In the genomic region with DNA sequence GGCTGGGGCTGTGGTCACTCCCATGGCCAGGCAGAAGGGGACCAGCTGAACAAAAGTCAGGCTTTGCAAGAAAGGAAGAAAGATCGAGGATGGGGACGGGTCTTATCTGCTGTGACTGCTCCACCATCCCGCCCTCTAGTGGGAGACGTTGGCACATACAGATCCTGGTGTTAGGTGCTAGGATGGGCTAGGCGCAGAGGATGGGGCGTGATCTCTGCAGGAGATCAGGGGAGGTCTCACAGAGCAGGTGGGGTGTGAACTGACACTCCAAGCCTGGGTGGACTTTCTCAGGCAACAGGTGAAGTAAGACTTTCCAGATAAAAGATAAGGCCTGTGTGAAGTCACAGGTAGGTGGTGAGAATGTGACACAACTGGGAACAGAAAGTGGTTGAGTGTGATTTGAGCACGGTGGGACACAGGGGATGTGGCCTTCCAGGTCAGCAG, we compare ENCODE assay signal across 8 cellular contexts.
DNase-seq lines count a peak whose midpoint lies in the region; ATAC-seq and TF ChIP-seq lines count a peak whose summit lies in the region.

No MANE protein-coding gene starts in this region.

- H3K4me1 Mint-ChIP-seq in WTC11 = peaks cover 12% of the 10 kb centered on the region

- no peak overlapping the region for H3K27ac ChIP-seq in cardiac muscle cell

- no peaks in the 10 kb centered on the region for H3K36me3 ChIP-seq in cardiac muscle cell

- H3K27ac Mint-ChIP-seq in WTC11 = no peak overlapping the region

- H3K9me3 ChIP-seq in cardiac muscle cell (ENCODE audit: low read depth) = no peaks in the 10 kb centered on the region

- ATAC-seq in left cardiac atrium = no peak
- ATAC-seq in WTC11 = peak; percentile 99
- ATAC-seq in HG03571 (IDR thresholded peaks at IDR 0.05; ENCODE audit: unreplicated experiment) = no peak

- H3K4me3 Mint-ChIP-seq in WTC11 = no peak overlapping the region

- H3K27me3 Mint-ChIP-seq in WTC11 (ENCODE audit: low read depth) = peaks cover 3% of the 10 kb centered on the region; the same call in 1 of the 2 replicates

- intact Hi-C loops in left cardiac atrium (cut with DNase I) = no loop called here

- no peak overlapping the region for H3K4me3 ChIP-seq in cardiac muscle cell

- no peaks in the 10 kb centered on the region for H3K36me3 Mint-ChIP-seq in WTC11

- DNase-seq in cardiac muscle cell (ENCODE audit: low read depth in 1 of 2, low spot score in 1 of 2) (peak in 1 of 2 donors; percentile 47), left cardiac atrium (no peak), WTC11 (ENCODE audit: low spot score) (peak; percentile 82), germinal center (ENCODE audit: low spot score) (peak; percentile 56), ureter (ENCODE audit: low spot score) (no peak), NCI-H1048 (lab: John Stamatoyannopoulos, UW) (no peak)
- DNase-seq in stimulated activated CD4-positive, alpha-beta T cell treated with anti-CD3 and anti-CD28 coated beads, Interleukin-2, amount 100 ng/mL, for 48 hours = peak; percentile 29 to 39

- TF ChIP-seq CTCF in cardiac muscle cell (IDR thresholded peaks at IDR 0.05; ENCODE audit: low read depth, low read length) (peak; percentile 39), WTC11 (IDR thresholded peaks at IDR 0.05) (peak; percentile 53; the same call in 1 of the 2 replicates)

- POLR2A ChIA-PET in WTC11 (lab: Charles Lee) = no interaction called here

- peaks cover 4% of the 10 kb centered on the region for H3K4me1 ChIP-seq in cardiac muscle cell (ENCODE audit: low read depth)

- H3K27me3 ChIP-seq in cardiac muscle cell = no peaks in the 10 kb centered on the region

- CTCF ChIA-PET in WTC11 (lab: Charles Lee) = interaction anchor here (0.5 to 2.9 kb wide), 16 partner anchors 8 to 381 kb away, joined by 3 to 16 read pairs (median 4); no protein-coding TSS in a partner anchor

- H3K9me3 Mint-ChIP-seq in WTC11 = peaks cover 2% of the 10 kb centered on the region

TF ChIP-seq in WTC11, 78 proteins besides CTCF, POLR2A, EP300 and RAD21:
- no peak for TF ChIP-seq ATF3 (CRISPR knock-in tag; conservative IDR thresholded peaks at IDR 0.05)
- TF ChIP-seq OVOL2 (CRISPR knock-in tag; IDR thresholded peaks at IDR 0.05; ENCODE audit: borderline replicate concordance) = no peak
- TF ChIP-seq, protein P1, sequence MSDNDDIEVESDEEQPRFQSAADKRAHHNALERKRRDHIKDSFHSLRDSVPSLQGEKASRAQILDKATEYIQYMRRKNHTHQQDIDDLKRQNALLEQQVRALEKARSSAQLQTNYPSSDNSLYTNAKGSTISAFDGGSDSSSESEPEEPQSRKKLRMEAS (CRISPR knock-in tag; IDR thresholded peaks at IDR 0.05) = no peak
- TF ChIP-seq ATF2 (CRISPR knock-in tag; IDR thresholded peaks at IDR 0.05; ENCODE audit: borderline replicate concordance, low read depth) = no peak
- TF ChIP-seq ZNF671 (CRISPR knock-in tag; IDR thresholded peaks at IDR 0.05) = no peak
- TF ChIP-seq ATF6 (CRISPR knock-in tag; IDR thresholded peaks at IDR 0.05) = no peak
- TF ChIP-seq STAT6 (CRISPR knock-in tag; conservative IDR thresholded peaks at IDR 0.05; ENCODE audit: low read depth) = no peak
- no peak for TF ChIP-seq ERG (CRISPR knock-in tag; IDR thresholded peaks at IDR 0.05)
- TF ChIP-seq TEAD4 (CRISPR knock-in tag; IDR thresholded peaks at IDR 0.05) = no peak
- TF ChIP-seq SOX15 (CRISPR knock-in tag; IDR thresholded peaks at IDR 0.05) = no peak
- TF ChIP-seq, protein P2, sequence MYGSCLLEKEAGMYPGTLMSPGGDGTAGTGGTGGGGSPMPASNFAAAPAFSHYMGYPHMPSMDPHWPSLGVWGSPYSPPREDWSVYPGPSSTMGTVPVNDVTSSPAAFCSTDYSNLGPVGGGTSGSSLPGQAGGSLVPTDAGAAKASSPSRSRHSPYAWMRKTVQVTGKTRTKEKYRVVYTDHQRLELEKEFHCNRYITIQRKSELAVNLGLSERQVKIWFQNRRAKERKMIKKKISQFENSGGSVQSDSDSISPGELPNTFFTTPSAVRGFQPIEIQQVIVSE (CRISPR knock-in tag; IDR thresholded peaks at IDR 0.05; ENCODE audit: borderline replicate concordance) = no peak

Comparison
In these comparisons a context has a peak if more than half of its experiments do, and no peak if none do; other contexts are left out.
1. DNase-seq: peak in WTC11 (single experiment), germinal center (single experiment) and stimulated activated CD4-positive, alpha-beta T cell treated with anti-CD3 and anti-CD28 coated beads, Interleukin-2, amount 100 ng/mL, for 48 hours (2 of 2); none in left cardiac atrium (single experiment), ureter (single experiment) and NCI-H1048 (single experiment).